Comparison of ENCODE assay signal across 14 cellular contexts in the genomic region with DNA sequence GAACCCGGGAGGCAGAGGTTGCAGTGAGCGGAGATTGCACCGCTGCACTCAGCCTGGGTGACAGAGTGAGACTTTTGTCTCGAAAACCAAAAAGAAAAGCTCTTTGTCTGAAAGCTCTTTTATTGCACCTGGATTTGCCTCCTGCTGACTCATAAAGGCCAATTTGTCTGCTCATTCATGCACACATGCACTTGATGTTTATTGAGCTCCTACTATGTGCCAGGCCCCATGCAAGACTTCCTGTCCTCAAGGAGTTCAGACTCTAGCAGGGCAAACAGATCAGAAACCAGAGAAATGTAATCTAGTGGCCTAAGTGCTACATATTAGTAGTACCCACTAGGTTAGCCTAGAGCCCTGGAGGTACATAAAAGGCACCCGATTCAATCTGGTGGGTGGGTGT. TPM values are rescaled to one million over a fixed set of nuclear protein-coding genes. Genes with fewer than 3 reads are reported as not detected.
"Had no signal": no experiment of that assay in that cellular context is flagged by ENCODE, and none has a peak within 500 bp of the region (broad histone marks: within the 10 kb centered on the region; RNA-seq: fewer than 3 reads in every experiment).

No MANE protein-coding gene starts in this region.

- H3K4me3 Mint-ChIP-seq: activated naive CD4-positive, alpha-beta T cell treated with anti-CD3 and anti-CD28 coated beads for 36 hours; activated T-helper 17 cell treated with anti-CD3 and anti-CD28 coated beads, Interleukin-2, amount 50 U/mL, for 72 hours; natural killer cell treated with Interleukin-12 subunit alpha and Interleukin-12 subunit beta and Interleukin-15 and Interleukin-18, amount 100 ng/mL, for 72 hours had no signal

- FAIRE-seq: astrocyte, islet of Langerhans had no signal

- H3K27ac Mint-ChIP-seq: activated naive CD4-positive, alpha-beta T cell treated with anti-CD3 and anti-CD28 coated beads for 36 hours; activated T-helper 17 cell treated with anti-CD3 and anti-CD28 coated beads, Interleukin-2, amount 50 U/mL, for 72 hours; natural killer cell treated with Interleukin-12 subunit alpha and Interleukin-12 subunit beta and Interleukin-15 and Interleukin-18, amount 100 ng/mL, for 72 hours had no signal

- H3K4me1 Mint-ChIP-seq: activated T-helper 17 cell treated with anti-CD3 and anti-CD28 coated beads, Interleukin-2, amount 50 U/mL, for 72 hours had no signal

- DNase-seq: activated CD4-positive, alpha-beta T cell treated with anti-CD3 and anti-CD28 coated beads for 48 hours; activated naive CD4-positive, alpha-beta T cell treated with anti-CD3 and anti-CD28 coated beads for 36 hours; foreskin keratinocyte; heart left ventricle; left lung; nucleus accumbens; T1000; tibial artery; uterus had no signal

- H3K36me3 Mint-ChIP-seq: natural killer cell treated with Interleukin-12 subunit alpha and Interleukin-12 subunit beta and Interleukin-15 and Interleukin-18, amount 100 ng/mL, for 72 hours had no signal

- H3K9me3 Mint-ChIP-seq: activated naive CD4-positive, alpha-beta T cell treated with anti-CD3 and anti-CD28 coated beads for 36 hours; activated T-helper 17 cell treated with anti-CD3 and anti-CD28 coated beads, Interleukin-2, amount 50 U/mL, for 72 hours; natural killer cell treated with Interleukin-12 subunit alpha and Interleukin-12 subunit beta and Interleukin-15 and Interleukin-18, amount 100 ng/mL, for 72 hours had no signal

- ATAC-seq: activated T-helper 17 cell treated with anti-CD3 and anti-CD28 coated beads, Interleukin-2, amount 50 U/mL, for 72 hours; foreskin keratinocyte; heart left ventricle; left lung; natural killer cell treated with Interleukin-12 subunit alpha and Interleukin-12 subunit beta and Interleukin-15 and Interleukin-18, amount 100 ng/mL, for 72 hours had no signal

RNA-seq across cellular contexts. Expression of a gene that starts 30.2 kb away (rescaled TPM):
- total RNA-seq: activated naive CD4-positive, alpha-beta T cell treated with anti-CD3 and anti-CD28 coated beads for 36 hours; foreskin keratinocyte; smooth muscle cell had no signal
